Comparison of ENCODE assay signal across 20 cellular contexts in genomic region chr16:10911267-10911666, GRCh38. TPM values are rescaled to one million over a fixed set of nuclear protein-coding genes. Genes with fewer than 3 reads are reported as not detected.
DNase-seq lines count a peak whose midpoint lies in the region; ATAC-seq and TF ChIP-seq lines count a peak whose summit lies in the region.
"Had no signal": no experiment of that assay in that cellular context is flagged by ENCODE, and none has a peak within 500 bp of the region (broad histone marks: within the 10 kb centered on the region; RNA-seq: fewer than 3 reads in every experiment).

No MANE protein-coding gene starts in this region.

- CTCF ChIA-PET in activated B cell treated with CpG ODN at 0.5 μM for 24 hours (lab: Charles Lee) (interaction anchor here (0.8 to 2.5 kb wide), 6 partner anchors 11 to 35 kb away, joined by 3 to 19 read pairs (median 6); partner anchors contain the start of gene CIITA), GM10248 (lab: Yijun Ruan, JAX) (interaction anchor here (1.1 to 6.1 kb wide), 9 partner anchors 7 to 172 kb away, joined by 3 to 37 read pairs (median 4); partner anchors contain the start of gene DEXI)

- H4K20me1 ChIP-seq in DOHH2 (ENCODE audit: control insufficient read depth, insufficient read depth, low read depth, low read length) (no peaks in the 10 kb centered on the region; the same call in 1 of the 2 replicates), smooth muscle cell (ENCODE audit: low read depth) (no peaks in the 10 kb centered on the region)

- H3K4me3 ChIP-seq in DOHH2 (ENCODE audit: low read length) (no peak overlapping the region), smooth muscle cell (no peak overlapping the region)
- H3K4me3 ChIP-seq: SJSA1 had no signal

- H3K9me2 ChIP-seq in DOHH2 (replicated peaks; ENCODE audit: control insufficient read depth, low read length), result no peaks in the 10 kb centered on the region

- TF ChIP-seq CTCF in DOHH2 (IDR thresholded peaks at IDR 0.05; ENCODE audit: low read depth, low read length, poor library complexity, severe bottlenecking), result no peak
- no peak for TF ChIP-seq CTCF in activated B cell treated with CpG ODN at 0.5 μM for 24 hours (IDR thresholded peaks at IDR 0.05)
- TF ChIP-seq CTCF in smooth muscle cell (IDR thresholded peaks at IDR 0.05; ENCODE audit: borderline replicate concordance, insufficient read depth, poor library complexity, severe bottlenecking), result no peak
- TF ChIP-seq CTCF in GM10248 (IDR thresholded peaks at IDR 0.05; ENCODE audit: control extremely low read depth, extremely low read depth, low read depth, missing control alignments), result no peak

- POLR2A ChIA-PET in activated B cell treated with CpG ODN at 0.5 μM for 24 hours (lab: Charles Lee), result interaction anchor here (0.6 to 12.9 kb wide), 13 partner anchors 10 to 389 kb away, joined by 3 to 234 read pairs (median 10); partner anchors contain the start of genes CIITA, DEXI and NUBP1
- POLR2A ChIA-PET in GM10248 (lab: Yijun Ruan, JAX), result interaction anchor here (0.6 to 1.6 kb wide), 2 partner anchors 14 to 41 kb away, joined by 3 read pairs; no protein-coding TSS in a partner anchor

- peaks cover 6% of the 10 kb centered on the region for H3K4me1 Mint-ChIP-seq in T-helper 2 cell treated with Interferon-gamma antibody and Interleukin-4, amounts not matched to agents 5 μg/mL and 100 μg/mL, for 36 hours (ENCODE audit: low read depth)
- H3K4me1 Mint-ChIP-seq in activated B cell treated with CpG ODN at 0.5 μM for 24 hours (peaks cover 79% of the 10 kb centered on the region), naive B cell (peaks cover 53 to 78% (median 77%) of the 10 kb centered on the region in 3 donors)
- H3K4me1 Mint-ChIP-seq: CD4-positive, CD25-positive, alpha-beta regulatory T cell had no signal

- H3K36me3 ChIP-seq in DOHH2 (ENCODE audit: control insufficient read depth, low read length) (peaks cover 67% of the 10 kb centered on the region), smooth muscle cell (ENCODE audit: low read depth) (no peaks in the 10 kb centered on the region)
- H3K36me3 ChIP-seq: SJSA1 had no signal

- peaks cover 17% of the 10 kb centered on the region for H3F3A ChIP-seq in DOHH2 (ENCODE audit: control insufficient read depth, insufficient read depth)
- H3F3A ChIP-seq in smooth muscle cell (ENCODE audit: low read depth), result no peaks in the 10 kb centered on the region

- H3K9me3 ChIP-seq in DOHH2 (ENCODE audit: control insufficient read depth, insufficient read depth, low read length), result no peaks in the 10 kb centered on the region
- H3K9me3 ChIP-seq in smooth muscle cell (replicated peaks; ENCODE audit: low read depth), result no peaks in the 10 kb centered on the region
- H3K9me3 ChIP-seq: SJSA1 had no signal

- no peaks in the 10 kb centered on the region for H3K79me2 ChIP-seq in DOHH2 (ENCODE audit: control insufficient read depth, low read length)
- no peaks in the 10 kb centered on the region for H3K79me2 ChIP-seq in smooth muscle cell (ENCODE audit: low read depth)

- DNase-seq in T-helper 2 cell treated with Interferon-gamma antibody and Interleukin-4, amounts not matched to agents 5 μg/mL and 100 μg/mL, for 36 hours (ENCODE audit: low spot score), result no peak
- no peak for DNase-seq in T-helper 2 cell
- DNase-seq in activated B cell treated with CpG ODN at 0.5 μM for 24 hours, result no peak
- DNase-seq in naive B cell, result no peak
- DNase-seq in smooth muscle cell (lab: John Stamatoyannopoulos, UW; ENCODE audit: unreplicated experiment), result no peak
- DNase-seq in GM10248 (ENCODE audit: extremely low spot score), result no peak
- no peak for DNase-seq in LoVo (ENCODE audit: low spot score)
- DNase-seq: ACHN; CD4-positive, CD25-positive, alpha-beta regulatory T cell; DMS79; MM.1S; NCI-H1048; NCI-H1417 treated with DMSO at 0.1 percent for 48 hours; NCI-H187; NCI-H446; NCI-H526 had no signal

- H3K9me3 Mint-ChIP-seq in T-helper 2 cell treated with Interferon-gamma antibody and Interleukin-4, amounts not matched to agents 5 μg/mL and 100 μg/mL, for 36 hours, result no peaks in the 10 kb centered on the region
- no peaks in the 10 kb centered on the region for H3K9me3 Mint-ChIP-seq in activated B cell treated with CpG ODN at 0.5 μM for 24 hours
- no peaks in the 10 kb centered on the region for H3K9me3 Mint-ChIP-seq in naive B cell
- H3K9me3 Mint-ChIP-seq: CD4-positive, CD25-positive, alpha-beta regulatory T cell had no signal

- intact Hi-C loops in activated B cell treated with CpG ODN at 0.5 μM for 24 hours (cut with micrococcal nuclease), result loop anchor here (5.0 kb wide), 1 partner anchor 614 kb away; no protein-coding TSS in a partner anchor

- H3K4me3 Mint-ChIP-seq in T-helper 2 cell treated with Interferon-gamma antibody and Interleukin-4, amounts not matched to agents 5 μg/mL and 100 μg/mL, for 36 hours, result no peak overlapping the region
- no peak overlapping the region for H3K4me3 Mint-ChIP-seq in activated B cell treated with CpG ODN at 0.5 μM for 24 hours
- H3K4me3 Mint-ChIP-seq in naive B cell, result peak overlapping the region in 6 of 8 donors; percentile 61 to 91 (median 76)
- H3K4me3 Mint-ChIP-seq: CD4-positive, CD25-positive, alpha-beta regulatory T cell had no signal

- H3K9ac ChIP-seq in smooth muscle cell (ENCODE audit: low read depth), result no peak overlapping the region

- no peaks in the 10 kb centered on the region for H3K27me3 Mint-ChIP-seq in T-helper 2 cell treated with Interferon-gamma antibody and Interleukin-4, amounts not matched to agents 5 μg/mL and 100 μg/mL, for 36 hours (ENCODE audit: low read depth)
- no peaks in the 10 kb centered on the region for H3K27me3 Mint-ChIP-seq in activated B cell treated with CpG ODN at 0.5 μM for 24 hours
- no peaks in the 10 kb centered on the region for H3K27me3 Mint-ChIP-seq in naive B cell
- H3K27me3 Mint-ChIP-seq: CD4-positive, CD25-positive, alpha-beta regulatory T cell had no signal

- no peaks in the 10 kb centered on the region for H3K27me3 ChIP-seq in DOHH2 (ENCODE audit: control insufficient read depth, low read length)
- peaks cover 10% of the 10 kb centered on the region for H3K27me3 ChIP-seq in smooth muscle cell (ENCODE audit: low read depth)
- H3K27me3 ChIP-seq: SJSA1 had no signal

- H3K36me3 Mint-ChIP-seq in T-helper 2 cell treated with Interferon-gamma antibody and Interleukin-4, amounts not matched to agents 5 μg/mL and 100 μg/mL, for 36 hours (ENCODE audit: low read depth), result peaks cover 10% of the 10 kb centered on the region
- H3K36me3 Mint-ChIP-seq in activated B cell treated with CpG ODN at 0.5 μM for 24 hours (ENCODE audit: low read depth), result peaks cover 88% of the 10 kb centered on the region
- peaks cover 33 to 40% of the 10 kb centered on the region in 2 donors for H3K36me3 Mint-ChIP-seq in naive B cell
- H3K36me3 Mint-ChIP-seq: CD4-positive, CD25-positive, alpha-beta regulatory T cell had no signal

- H2AFZ ChIP-seq in smooth muscle cell (ENCODE audit: low read depth), result no peak overlapping the region

- H3K27ac ChIP-seq in DOHH2 (ENCODE audit: low read depth, low read length) (no peak overlapping the region), smooth muscle cell (ENCODE audit: low read depth) (no peak overlapping the region)
- H3K27ac ChIP-seq: 22Rv1, SJSA1 had no signal

- peak overlapping the region; percentile 56; the same call in 1 of the 2 replicates for H3K4me2 ChIP-seq in DOHH2 (ENCODE audit: low read length)
- H3K4me2 ChIP-seq in smooth muscle cell, result no peak overlapping the region

- peak overlapping the region; percentile 47 for H3K27ac Mint-ChIP-seq in T-helper 2 cell treated with Interferon-gamma antibody and Interleukin-4, amounts not matched to agents 5 μg/mL and 100 μg/mL, for 36 hours
- H3K27ac Mint-ChIP-seq in activated B cell treated with CpG ODN at 0.5 μM for 24 hours (peak overlapping the region; percentile 95), naive B cell (peak overlapping the region; percentile 92 to 99 (median 96))

- H3K4me1 ChIP-seq in DOHH2 (ENCODE audit: control insufficient read depth, low read length) (peaks cover 49% of the 10 kb centered on the region), smooth muscle cell (ENCODE audit: low read depth) (no peaks in the 10 kb centered on the region)
- H3K4me1 ChIP-seq: SJSA1 had no signal

- ATAC-seq in activated B cell treated with CpG ODN at 0.5 μM for 24 hours (ENCODE audit: low read depth), result no peak
- ATAC-seq in naive B cell (ENCODE audit: low read depth in 2 of 2), result no peak
- ATAC-seq: Right ventricle myocardium inferior had no signal

RNA-seq across cellular contexts. Expression of gene DEXI, which starts 31.0 kb away (rescaled TPM):
- total RNA-seq in activated B cell treated with CpG ODN at 0.5 μM for 24 hours (18.0 and 19.8 TPM in 2 replicates), smooth muscle cell (29.9 and 71.8 TPM in 2 replicates)
- polyA plus RNA-seq in naive B cell (ENCODE audit: low read depth in 6 of 6) (10 to 100 TPM; 10.1 to 22.6 (median 15.6) TPM), smooth muscle cell (58.5 and 59.4 TPM in 2 replicates)

RNA-seq across cellular contexts. Expression of gene CLEC16A, which starts 33.1 kb away (rescaled TPM):
- total RNA-seq in activated B cell treated with CpG ODN at 0.5 μM for 24 hours, result 53.4 and 57.6 TPM in 2 replicates
- 10 to 100 TPM; 11.8 to 34.9 (median 18.7) TPM for polyA plus RNA-seq in naive B cell (ENCODE audit: low read depth in 6 of 6)
- 16.2 and 17.0 TPM in 2 replicates for total RNA-seq in smooth muscle cell
- polyA plus RNA-seq in smooth muscle cell, result 12.6 and 17.7 TPM in 2 replicates

RNA-seq across cellular contexts. Expression of gene CIITA, which starts 34.3 kb away (rescaled TPM):
- total RNA-seq in activated B cell treated with CpG ODN at 0.5 μM for 24 hours (332 and 401 TPM in 2 replicates), smooth muscle cell (not detected in 2 replicates)
- polyA plus RNA-seq in naive B cell (ENCODE audit: low read depth in 6 of 6) (100 to 1,000 TPM; 130 to 259 (median 150) TPM), smooth muscle cell (0.11 and 0.31 TPM in 2 replicates)

Comparison
In these comparisons a context has a peak if more than half of its experiments do, and no peak if none do; other contexts are left out.
1. H3K4me3 Mint-ChIP-seq: peak in naive B cell (6 of 8); none in T-helper 2 cell treated with Interferon-gamma antibody and Interleukin-4, amounts not matched to agents 5 μg/mL and 100 μg/mL, for 36 hours (single experiment) and activated B cell treated with CpG ODN at 0.5 μM for 24 hours (single experiment).
2. RNA of gene CIITA, which starts 34.3 kb away (total RNA-seq): 332 to 401 TPM in activated B cell treated with CpG ODN at 0.5 μM for 24 hours; not detected in smooth muscle cell; every median in the first group is over 100 times any median in the second.
3. Peak in every context shown above with its lines, with median percentiles within 50 percentile points of each other: H3K27ac Mint-ChIP-seq.